Comparison of ENCODE assay signal across 23 cellular contexts in the genomic region with DNA sequence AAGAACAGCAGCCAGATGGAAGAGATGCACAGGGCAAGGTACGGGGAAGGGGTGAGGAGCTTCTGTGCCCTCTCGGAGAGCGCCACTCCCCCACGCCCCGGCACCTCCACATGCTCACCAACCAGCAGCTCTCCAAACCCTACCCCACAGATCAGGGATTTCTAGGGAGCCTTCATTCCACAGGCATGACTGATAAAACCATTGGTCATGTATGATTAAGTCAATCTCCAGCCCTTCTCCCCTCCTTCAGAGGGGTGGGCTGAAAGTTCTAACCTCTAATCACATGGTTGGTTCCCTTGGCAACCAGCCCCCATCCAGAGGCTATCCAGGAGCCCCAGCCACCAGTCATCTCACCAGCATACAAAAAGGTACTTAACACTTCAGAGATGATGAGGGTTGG.
DNase-seq lines count a peak whose midpoint lies in the region; ATAC-seq, FAIRE-seq and TF ChIP-seq lines count a peak whose summit lies in the region.
"Had no signal": no experiment of that assay in that cellular context is flagged by ENCODE, and none has a peak within 500 bp of the region (broad histone marks: within the 10 kb centered on the region; RNA-seq: fewer than 3 reads in every experiment).

No MANE protein-coding gene starts in this region.

- peaks cover 39% of the 10 kb centered on the region for H3K79me2 ChIP-seq in smooth muscle cell (ENCODE audit: low read depth)
- no peaks in the 10 kb centered on the region for H3K79me2 ChIP-seq in Karpas-422 (ENCODE audit: low read length)

- peaks cover 13% of the 10 kb centered on the region for H3K4me1 ChIP-seq in smooth muscle cell (ENCODE audit: low read depth)
- no peaks in the 10 kb centered on the region for H3K4me1 ChIP-seq in Karpas-422 (ENCODE audit: low read length)

- no peak for TF ChIP-seq CTCF in smooth muscle cell (IDR thresholded peaks at IDR 0.05; ENCODE audit: borderline replicate concordance, insufficient read depth, poor library complexity, severe bottlenecking)

- no peaks in the 10 kb centered on the region for H3K9me3 ChIP-seq in smooth muscle cell (replicated peaks; ENCODE audit: low read depth)
- no peaks in the 10 kb centered on the region for H3K9me3 ChIP-seq in Karpas-422 (ENCODE audit: low read length)
- H3K9me3 ChIP-seq: upper lobe of left lung had no signal

- no peaks in the 10 kb centered on the region for H3K36me3 ChIP-seq in smooth muscle cell (ENCODE audit: low read depth)
- H3K36me3 ChIP-seq in Karpas-422 (ENCODE audit: insufficient read depth, low read length) = no peaks in the 10 kb centered on the region

- DNase-seq in M059J (ENCODE audit: low read depth) = peak; percentile 65
- DNase-seq in astrocyte of the hippocampus (ENCODE audit: low read depth, low spot score) = peak; percentile 22
- DNase-seq in glomerular visceral epithelial cell (ENCODE audit: extremely low spot score) = peak; percentile 30
- DNase-seq in smooth muscle cell (lab: John Stamatoyannopoulos, UW; ENCODE audit: unreplicated experiment) = no peak
- no peak for DNase-seq in NCI-H2029 (lab: John Stamatoyannopoulos, UW)
- no peak for DNase-seq in urothelium cell line (ENCODE audit: low spot score)
- DNase-seq in Karpas-422 = no peak
- DNase-seq: activated CD4-positive, alpha-beta T cell treated with anti-CD3 and anti-CD28 coated beads, Interleukin-2, amount 50 U/mL, for 48 hours; activated naive CD4-positive, alpha-beta T cell; activated T-cell treated with anti-CD3 and anti-CD28 coated beads for 4 hours; anterior cingulate cortex; COR-L47; cortex of kidney; glutamatergic neuron; NCI-H1417 treated with DMSO at 0.1 percent for 48 hours; NCI-H2171 treated with DMSO at 0.1 percent for 48 hours; NCI-H69; SIG-M5; stimulated activated CD4-positive, alpha-beta T cell treated with anti-CD3 and anti-CD28 coated beads, Interleukin-1b, Interleukin-23, amount 100 ng/mL, for 48 hours; stimulated activated naive CD4-positive, alpha-beta T cell treated with Interleukin-2 at 50 U/mL for 16 hours had no signal

- no peaks in the 10 kb centered on the region for H3K9me2 ChIP-seq in Karpas-422 (replicated peaks; ENCODE audit: insufficient read depth, low read length)

- H4K20me1 ChIP-seq in smooth muscle cell (ENCODE audit: low read depth) (no peaks in the 10 kb centered on the region), Karpas-422 (ENCODE audit: insufficient read depth, low read depth, low read length) (no peaks in the 10 kb centered on the region)

- no peak overlapping the region for H2AFZ ChIP-seq in smooth muscle cell (ENCODE audit: low read depth)
- no peak overlapping the region for H2AFZ ChIP-seq in Karpas-422 (ENCODE audit: low read length)

- WGBS in smooth muscle cell (ENCODE audit: low lambda C conversion rate) = 96% methylated on average over 5 of the region's 5 CpGs

- no peak for ATAC-seq in GM19023 (IDR thresholded peaks at IDR 0.05; ENCODE audit: unreplicated experiment)
- ATAC-seq: sciatic nerve had no signal

- H3K27me3 ChIP-seq in smooth muscle cell (ENCODE audit: low read depth) = no peaks in the 10 kb centered on the region
- H3K27me3 ChIP-seq in Karpas-422 (ENCODE audit: low read length) = 0 out of 2 replicates have a peak, but pooled peaks cover 2% of the 10 kb centered on the region
- H3K27me3 ChIP-seq: upper lobe of left lung had no signal

- peaks cover 11% of the 10 kb centered on the region for H3F3A ChIP-seq in smooth muscle cell (ENCODE audit: low read depth)

- H3K27ac ChIP-seq in smooth muscle cell (ENCODE audit: low read depth) (peak overlapping the region; percentile 33), Karpas-422 (ENCODE audit: low read length) (no peak overlapping the region)
- H3K27ac ChIP-seq: upper lobe of left lung had no signal

- H3K4me2 ChIP-seq in smooth muscle cell (no peak overlapping the region), Karpas-422 (ENCODE audit: low read depth, low read length, poor library complexity, severe bottlenecking) (no peak overlapping the region)

- H3K9ac ChIP-seq in smooth muscle cell (ENCODE audit: low read depth) (no peak overlapping the region), Karpas-422 (ENCODE audit: low read length) (no peak overlapping the region)

- FAIRE-seq in urothelium cell line (lab: Jason Lieb, UNC) = no peak

- no peak overlapping the region for H3K4me3 ChIP-seq in smooth muscle cell
- H3K4me3 ChIP-seq in Karpas-422 (ENCODE audit: low read length) = no peak overlapping the region
- H3K4me3 ChIP-seq: upper lobe of left lung had no signal

Comparison
In these comparisons a context has a peak if more than half of its experiments do, and no peak if none do; other contexts are left out.
1. DNase-seq: peak in M059J (single experiment), astrocyte of the hippocampus (single experiment) and glomerular visceral epithelial cell (single experiment); none in smooth muscle cell (single experiment), NCI-H2029 (single experiment), urothelium cell line (single experiment) and Karpas-422 (single experiment).